Comparison of ENCODE assay signal across 13 cellular contexts in genomic region chr3:64717872-64718613, GRCh38. TPM values are rescaled to one million over a fixed set of nuclear protein-coding genes. Genes with fewer than 3 reads are reported as not detected.
DNase-seq lines count a peak whose midpoint lies in the region; ATAC-seq, FAIRE-seq and TF ChIP-seq lines count a peak whose summit lies in the region.
"Had no signal": no experiment of that assay in that cellular context is flagged by ENCODE, and none has a peak within 500 bp of the region (broad histone marks: within the 10 kb centered on the region; RNA-seq: fewer than 3 reads in every experiment).

No MANE protein-coding gene starts in this region.

- H3K9me1 ChIP-seq in endothelial cell of umbilical vein (replicated peaks; ENCODE audit: control insufficient read depth, extremely low read depth, insufficient read depth, low read length), result no peaks in the 10 kb centered on the region

- FAIRE-seq in endothelial cell of umbilical vein (lab: Jason Lieb, UNC), result peak; percentile 42

- H3K9me2 ChIP-seq in OCI-LY7 (ENCODE audit: insufficient read depth, low read length), result no peaks in the 10 kb centered on the region

- TF ChIP-seq CTCF in BJ (IDR thresholded peaks at IDR 0.05; ENCODE audit: insufficient read depth, low read depth, low read length), result peak; percentile 48
- TF ChIP-seq CTCF in OCI-LY7 (conservative IDR thresholded peaks at IDR 0.05; ENCODE audit: low read length), result peak; percentile 63
- TF ChIP-seq CTCF in endothelial cell of umbilical vein (IDR thresholded peaks at IDR 0.05; ENCODE audit: extremely low read depth in 1 of 2, insufficient read depth in 1 of 2, low read depth in 1 of 2, low read length in 2 of 2), result peak; percentile 22 to 31
- TF ChIP-seq CTCF in omental fat pad (IDR thresholded peaks at IDR 0.05), result no peak

- no peak overlapping the region for H3K9ac ChIP-seq in endothelial cell of umbilical vein (replicated peaks; ENCODE audit: extremely low read depth, insufficient read depth, low read length)

- H3K79me2 ChIP-seq in OCI-LY7 (ENCODE audit: insufficient read depth, low read depth, low read length) (no peaks in the 10 kb centered on the region), endothelial cell of umbilical vein (ENCODE audit: control insufficient read depth, insufficient read depth, low read length) (no peaks in the 10 kb centered on the region)

- DNase-seq in BJ (ENCODE audit: low read depth) (no peak), OCI-LY7 (ENCODE audit: low spot score) (no peak), endothelial cell of umbilical vein (ENCODE audit: low read depth, low spot score) (peak; percentile 32), omental fat pad (ENCODE audit: low spot score) (no peak), ureter (ENCODE audit: low spot score) (no peak)
- DNase-seq in effector CD8-positive, alpha-beta T cell (lab: John Stamatoyannopoulos, UW), result no peak
- DNase-seq: caudate nucleus; natural killer cell; NCI-H748 treated with DMSO at 0.1 percent for 48 hours; stimulated activated CD4-positive, alpha-beta T cell treated with anti-CD3 and anti-CD28 coated beads, Interleukin-2, amount 100 ng/mL, for 48 hours; T-helper 9 cell had no signal

- H3K4me3 ChIP-seq in BJ (ENCODE audit: low read depth, low read length) (no peak overlapping the region), OCI-LY7 (ENCODE audit: low read depth, low read length, poor library complexity, severe bottlenecking) (no peak overlapping the region), endothelial cell of umbilical vein (replicated peaks in 1 of 3; ENCODE audit: insufficient read depth in 1 of 3, low read depth in 1 of 3, low read length in 3 of 3) (no peak overlapping the region)

- ATAC-seq in omental fat pad (ENCODE audit: low FRiP score) (peak; percentile 60), GM21381 (IDR thresholded peaks at IDR 0.05; ENCODE audit: unreplicated experiment) (no peak), GM21390 (IDR thresholded peaks at IDR 0.05; ENCODE audit: unreplicated experiment) (no peak)
- ATAC-seq: natural killer cell had no signal

- H2AFZ ChIP-seq in OCI-LY7 (ENCODE audit: low read length) (no peak overlapping the region), endothelial cell of umbilical vein (ENCODE audit: low read depth, low read length) (no peak overlapping the region)

- CTCF ChIA-PET in BJ (lab: Yijun Ruan, JAX), result interaction anchor here (0.7 to 1.1 kb wide), 2 partner anchors 11 to 66 kb away, joined by 4 to 5 read pairs; no protein-coding TSS in a partner anchor
- CTCF ChIA-PET in OCI-LY7 (lab: Charles Lee; ENCODE audit: unreplicated experiment), result no interaction called here
- CTCF ChIA-PET in endothelial cell of umbilical vein (lab: Charles Lee), result interaction anchor here (1.2 to 2.5 kb wide), 4 partner anchors 11 to 527 kb away, joined by 3 to 11 read pairs (median 4); no protein-coding TSS in a partner anchor

- BruUV-seq in OCI-LY7 (replicated peaks; lab: Mats Ljungman, UMichigan), result no TSS peak
- no TSS peak for BruUV-seq in endothelial cell of umbilical vein (replicated peaks; lab: Mats Ljungman, UMichigan)

- POLR2A ChIA-PET in BJ (lab: Charles Lee) (no interaction called here), OCI-LY7 (lab: Charles Lee) (no interaction called here), endothelial cell of umbilical vein (lab: Charles Lee) (no interaction called here)

- no peak for TF ChIP-seq POLR2A in endothelial cell of umbilical vein (IDR thresholded peaks at IDR 0.05; ENCODE audit: low read depth, low read length)

- H3K27ac ChIP-seq in OCI-LY7 (ENCODE audit: low read depth, low read length, poor library complexity, severe bottlenecking), result no peak overlapping the region
- H3K27ac ChIP-seq in endothelial cell of umbilical vein (ENCODE audit: insufficient read depth, low read depth, low read length), result no peak overlapping the region

- H3K27me3 ChIP-seq in BJ (ENCODE audit: control insufficient read depth, insufficient read depth, low read length), result no peaks in the 10 kb centered on the region
- no peaks in the 10 kb centered on the region for H3K27me3 ChIP-seq in endothelial cell of umbilical vein (ENCODE audit: control insufficient read depth in 2 of 2, insufficient read depth in 2 of 2, low read length in 2 of 2)

- H4K20me1 ChIP-seq in OCI-LY7 (ENCODE audit: insufficient read depth, low read length), result no peaks in the 10 kb centered on the region
- H4K20me1 ChIP-seq in endothelial cell of umbilical vein (replicated peaks; ENCODE audit: control insufficient read depth, extremely low read depth, insufficient read depth, low read length), result no peaks in the 10 kb centered on the region

- no peaks in the 10 kb centered on the region for H3K9me3 ChIP-seq in OCI-LY7 (ENCODE audit: low read length)
- H3K9me3 ChIP-seq in endothelial cell of umbilical vein (replicated peaks; ENCODE audit: control insufficient read depth, insufficient read depth, low read length), result no peaks in the 10 kb centered on the region

- no peaks in the 10 kb centered on the region for H3K36me3 ChIP-seq in BJ (ENCODE audit: control insufficient read depth, insufficient read depth, low read length)
- H3K36me3 ChIP-seq in OCI-LY7 (ENCODE audit: insufficient read depth, low read length), result no peaks in the 10 kb centered on the region
- no peaks in the 10 kb centered on the region for H3K36me3 ChIP-seq in endothelial cell of umbilical vein (ENCODE audit: control insufficient read depth in 2 of 2, extremely low read depth in 1 of 2, insufficient read depth in 2 of 2, low read length in 2 of 2)

- no peak overlapping the region for H3K4me2 ChIP-seq in OCI-LY7 (ENCODE audit: low read length)
- H3K4me2 ChIP-seq in endothelial cell of umbilical vein (ENCODE audit: insufficient read depth, low read length), result no peak overlapping the region

- H3K4me1 ChIP-seq in OCI-LY7 (ENCODE audit: insufficient read depth, low read length, poor library complexity, severe bottlenecking), result no peaks in the 10 kb centered on the region
- H3K4me1 ChIP-seq in endothelial cell of umbilical vein (ENCODE audit: control insufficient read depth, extremely low read depth, insufficient read depth, low read length), result no peaks in the 10 kb centered on the region

- intact Hi-C loops in OCI-LY7 (cut with micrococcal nuclease; ENCODE audit: unreplicated experiment), result no loop called here
- intact Hi-C loops in endothelial cell of umbilical vein (cut with micrococcal nuclease), result loop anchor here (1.0 kb wide), 2 partner anchors 185 to 452 kb away; no protein-coding TSS in a partner anchor

- dilution Hi-C loops in endothelial cell of umbilical vein (cut with MboI; ENCODE audit: extremely low pct_ligation_motif_present, low sequenced_read_pairs), result no loop called here

TF ChIP-seq in endothelial cell of umbilical vein, 7 proteins besides CTCF, POLR2A, EP300 and RAD21:
- no peak for TF ChIP-seq POLR2AphosphoS5 (IDR thresholded peaks at IDR 0.05; ENCODE audit: insufficient read depth, low read depth, low read length)
- no peak for TF ChIP-seq FOS (IDR thresholded peaks at IDR 0.05; ENCODE audit: borderline replicate concordance, insufficient read depth, low read length)
- no peak for TF ChIP-seq MYC (IDR thresholded peaks at IDR 0.05; ENCODE audit: low read depth, low read length)
- no peak for TF ChIP-seq GATA2 (IDR thresholded peaks at IDR 0.05; ENCODE audit: insufficient read depth, insufficient read length, low read depth, low read length)
- no peak for TF ChIP-seq JUN (IDR thresholded peaks at IDR 0.05; ENCODE audit: borderline replicate concordance, insufficient read depth, insufficient read length, low read depth)
- TF ChIP-seq MAX (IDR thresholded peaks at IDR 0.05; ENCODE audit: insufficient read depth, insufficient read length), result no peak
- no peak for TF ChIP-seq EZH2 (IDR thresholded peaks at IDR 0.05; ENCODE audit: borderline replicate concordance, low read depth, low read length, severe bottlenecking)
TF ChIP-seq in endothelial cell of umbilical vein: peak in this region for 0.

RNA-seq across cellular contexts. Expression of gene ADAMTS9, which starts 30.2 kb away (rescaled TPM):
- 0.16 and 0.26 TPM in 2 replicates for polyA plus RNA-seq in BJ (2011; rRNA removed)
- polyA minus RNA-seq in BJ (2011; rRNA and poly(A)+ RNA removed), result 0.36 and 0.38 TPM in 2 replicates
- total RNA-seq in OCI-LY7 (2014; rRNA removed; shearing (Covaris generic)), result not detected in 2 replicates
- total RNA-seq in OCI-LY7 (2022), result not detected in 2 replicates
- total RNA-seq in endothelial cell of umbilical vein, result 22.6 and 23.9 TPM in 2 replicates
- 5.1 and 6.5 TPM in 2 replicates for polyA plus RNA-seq in endothelial cell of umbilical vein
- 5.9 and 7.8 TPM in 2 replicates for polyA plus RNA-seq in endothelial cell of umbilical vein (2011; cell fraction: cytosol; rRNA removed)
- polyA plus RNA-seq in endothelial cell of umbilical vein (2011; cell fraction: nucleus; rRNA removed), result 25.5 and 28.4 TPM in 2 replicates
- 6.1 and 10.8 TPM in 2 replicates for polyA plus RNA-seq in endothelial cell of umbilical vein (2012)
- 27.9 and 37.5 TPM in 2 replicates for polyA minus RNA-seq in endothelial cell of umbilical vein
- polyA minus RNA-seq in endothelial cell of umbilical vein (2011; cell fraction: cytosol; rRNA and poly(A)+ RNA removed), result not detected
- polyA minus RNA-seq in endothelial cell of umbilical vein (2011; cell fraction: nucleus; rRNA and poly(A)+ RNA removed), result 66.5 and 106 TPM in 2 replicates
- 1,000 to 10,000 TPM in 1 of 4 donors, 100 to 1,000 TPM in 3; 136 to 1,116 (median 230) TPM for total RNA-seq in omental fat pad
- 153 TPM for total RNA-seq in ureter
- total RNA-seq: natural killer cell had no signal

Comparison
In these comparisons a context has a peak if more than half of its experiments do, and no peak if none do; other contexts are left out.
1. CTCF ChIP-seq: peak in BJ (single experiment), OCI-LY7 (single experiment) and endothelial cell of umbilical vein (2 of 2); none in omental fat pad (0 of 3).
2. RNA of gene ADAMTS9, which starts 30.2 kb away (total RNA-seq): 136 to 1,116 TPM in omental fat pad, 153 TPM in ureter (single experiment) and 22.6 to 23.9 TPM in endothelial cell of umbilical vein; not detected in OCI-LY7; every median in the first group is over 10 times any median in the second.